7 cellular contexts compared by ENCODE assay signal in the genomic region with DNA sequence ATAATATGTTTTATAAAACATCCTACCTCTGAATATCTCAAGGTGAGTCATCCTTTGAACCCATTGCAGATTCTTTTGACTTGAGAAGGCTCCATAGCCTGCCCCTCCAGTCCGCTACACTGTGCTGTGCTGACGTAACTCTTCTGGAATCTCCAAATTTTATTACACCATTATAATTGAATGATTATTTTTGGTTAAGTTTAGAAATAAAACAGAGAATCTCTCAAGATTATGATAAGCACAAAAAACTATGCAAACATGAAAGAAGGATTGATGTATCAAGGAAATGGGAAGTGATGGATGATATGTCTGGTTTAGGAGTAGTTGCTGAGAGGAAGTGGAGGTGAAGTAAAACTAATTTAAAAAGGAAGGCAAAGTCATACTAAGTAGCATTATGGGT.
"Had no signal": no experiment of that assay in that cellular context is flagged by ENCODE, and none has a peak within 500 bp of the region (broad histone marks: within the 10 kb centered on the region; RNA-seq: fewer than 3 reads in every experiment).

No MANE protein-coding gene starts in this region.

- FAIRE-seq: HepG2, HTR-8/SVneo, K562 had no signal

- H3K27ac Mint-ChIP-seq: IgD-negative memory B cell had no signal

- H3K4me1 Mint-ChIP-seq: IgD-negative memory B cell had no signal

- H3K27ac ChIP-seq: HL-60 had no signal

- DNase-seq: IMR-90, KBM-7 had no signal

- H3K4me3 ChIP-seq: K562 had no signal

- ATAC-seq: HepG2, K562 had no signal

- H3K27me3 Mint-ChIP-seq: IgD-negative memory B cell had no signal
